In genomic region chr6:44116643-44117382, GRCh38 we compare ENCODE assay signal across 9 cellular contexts. TPM values are rescaled to one million over a fixed set of nuclear protein-coding genes. Genes with fewer than 3 reads are reported as not detected.
A peak's percentile ranks its signal among the peaks of the same experiment; 100 is the strongest.
DNase-seq lines count a peak whose midpoint lies in the region; ATAC-seq, FAIRE-seq and TF ChIP-seq lines count a peak whose summit lies in the region.
"Had no signal": no experiment of that assay in that cellular context is flagged by ENCODE, and none has a peak within 500 bp of the region (broad histone marks: within the 10 kb centered on the region; RNA-seq: fewer than 3 reads in every experiment).

No MANE protein-coding gene starts in this region.

- no peaks in the 10 kb centered on the region for H3K9me2 ChIP-seq in PC-3 (replicated peaks; ENCODE audit: low read length)

- dilution Hi-C loops in endothelial cell of umbilical vein (cut with MboI; ENCODE audit: extremely low pct_ligation_motif_present, low sequenced_read_pairs): no loop called here

- H3K27me3 Mint-ChIP-seq in CD8-positive, alpha-beta T cell (ENCODE audit: low read depth): no peaks in the 10 kb centered on the region
- H3K27me3 Mint-ChIP-seq in osteocyte (ENCODE audit: unreplicated experiment): no peaks in the 10 kb centered on the region
- H3K27me3 Mint-ChIP-seq: activated naive CD8-positive, alpha-beta T cell treated with anti-CD3 and anti-CD28 coated beads, Interleukin-2, amount 10 ng/mL, durations not matched to agents 7 days and 5 days had no signal

- DNase-seq in CD8-positive, alpha-beta T cell: no peak
- DNase-seq in PC-3 (peak; percentile 86), endothelial cell of umbilical vein (ENCODE audit: low read depth, low spot score) (peak; percentile 81), osteocyte (ENCODE audit: extremely low spot score, unreplicated experiment) (no peak), posterior cingulate gyrus (no peak), MV-4-11 (lab: John Stamatoyannopoulos, UW) (no peak), NCI-H1436 (lab: John Stamatoyannopoulos, UW) (no peak)
- DNase-seq in stimulated activated CD4-positive, alpha-beta T cell treated with anti-CD3 and anti-CD28 coated beads, Interleukin-15, amount 100 ng/mL, for 24 hours: no peak
- DNase-seq: activated naive CD8-positive, alpha-beta T cell treated with anti-CD3 and anti-CD28 coated beads, Interleukin-2, amount 10 ng/mL, durations not matched to agents 7 days and 5 days had no signal

- H3K36me3 Mint-ChIP-seq in CD8-positive, alpha-beta T cell: peaks cover 42% of the 10 kb centered on the region
- peaks cover 24% of the 10 kb centered on the region for H3K36me3 Mint-ChIP-seq in osteocyte (ENCODE audit: unreplicated experiment)

- no peak for TF ChIP-seq CTCF in CD8-positive, alpha-beta T cell (IDR thresholded peaks at IDR 0.05)
- no peak for TF ChIP-seq CTCF in PC-3 (conservative IDR thresholded peaks at IDR 0.05; ENCODE audit: low read depth, low read length)
- no peak for TF ChIP-seq CTCF in endothelial cell of umbilical vein (IDR thresholded peaks at IDR 0.05; ENCODE audit: extremely low read depth in 1 of 2, insufficient read depth in 1 of 2, low read depth in 1 of 2, low read length in 2 of 2)
- TF ChIP-seq CTCF in osteocyte (IDR thresholded peaks at IDR 0.05): no peak

- peaks cover 26% of the 10 kb centered on the region for H3K36me3 ChIP-seq in CD8-positive, alpha-beta T cell (ENCODE audit: insufficient read depth, low read length)
- H3K36me3 ChIP-seq in PC-3 (ENCODE audit: low read depth, low read length): peaks cover 32% of the 10 kb centered on the region
- H3K36me3 ChIP-seq in endothelial cell of umbilical vein (ENCODE audit: control insufficient read depth in 2 of 2, extremely low read depth in 1 of 2, insufficient read depth in 2 of 2, low read length in 2 of 2): peaks cover 3 to 11% of the 10 kb centered on the region in 2 experiments

- BruUV-seq in PC-3 (replicated peaks; lab: Mats Ljungman, UMichigan): TSS peak; percentile 70
- BruUV-seq in endothelial cell of umbilical vein (replicated peaks; lab: Mats Ljungman, UMichigan): no TSS peak

- H3K27me3 ChIP-seq in CD8-positive, alpha-beta T cell (ENCODE audit: insufficient read depth, low read length): no peaks in the 10 kb centered on the region
- H3K27me3 ChIP-seq in PC-3 (ENCODE audit: low read length): no peaks in the 10 kb centered on the region
- no peaks in the 10 kb centered on the region for H3K27me3 ChIP-seq in endothelial cell of umbilical vein (ENCODE audit: control insufficient read depth in 2 of 2, insufficient read depth in 2 of 2, low read length in 2 of 2)

- H2AFZ ChIP-seq in PC-3 (ENCODE audit: low read length) (no peak overlapping the region), endothelial cell of umbilical vein (ENCODE audit: low read depth, low read length) (no peak overlapping the region)

- no peaks in the 10 kb centered on the region for H3K9me3 Mint-ChIP-seq in CD8-positive, alpha-beta T cell
- H3K9me3 Mint-ChIP-seq in osteocyte (ENCODE audit: unreplicated experiment): no peaks in the 10 kb centered on the region
- H3K9me3 Mint-ChIP-seq: activated naive CD8-positive, alpha-beta T cell treated with anti-CD3 and anti-CD28 coated beads, Interleukin-2, amount 10 ng/mL, durations not matched to agents 7 days and 5 days had no signal

- no peaks in the 10 kb centered on the region for H3K9me1 ChIP-seq in endothelial cell of umbilical vein (replicated peaks; ENCODE audit: control insufficient read depth, extremely low read depth, insufficient read depth, low read length)

- peak; percentile 67 for FAIRE-seq in endothelial cell of umbilical vein (lab: Jason Lieb, UNC)

- peak overlapping the region; percentile 72 for H3K27ac Mint-ChIP-seq in CD8-positive, alpha-beta T cell
- H3K27ac Mint-ChIP-seq in osteocyte (ENCODE audit: unreplicated experiment): peak overlapping the region; percentile 80
- H3K27ac Mint-ChIP-seq: activated naive CD8-positive, alpha-beta T cell treated with anti-CD3 and anti-CD28 coated beads, Interleukin-2, amount 10 ng/mL, durations not matched to agents 7 days and 5 days had no signal

- peak overlapping the region; percentile 78 for H3K4me2 ChIP-seq in PC-3 (ENCODE audit: low read length)
- peak overlapping the region; percentile 50 for H3K4me2 ChIP-seq in endothelial cell of umbilical vein (ENCODE audit: insufficient read depth, low read length)

- no peak overlapping the region for H3K4me3 ChIP-seq in CD8-positive, alpha-beta T cell (ENCODE audit: low read depth, low read length)
- peak overlapping the region; percentile 49 for H3K4me3 ChIP-seq in PC-3 (ENCODE audit: low read length)
- H3K4me3 ChIP-seq in endothelial cell of umbilical vein (replicated peaks in 1 of 3; ENCODE audit: insufficient read depth in 1 of 3, low read depth in 1 of 3, low read length in 3 of 3): no peak overlapping the region

- POLR2A ChIA-PET in CD8-positive, alpha-beta T cell (lab: Charles Lee): no interaction called here
- POLR2A ChIA-PET in PC-3 (lab: Charles Lee; ENCODE audit: unreplicated experiment) (interaction anchor here (0.5 to 0.6 kb wide), 4 partner anchors 11 to 1371 kb away, joined by 3 to 13 read pairs (median 4); partner anchors contain the start of genes MRPL14, TBCC and TMEM63B), endothelial cell of umbilical vein (lab: Charles Lee) (interaction anchor here (1.4 kb wide), 1 partner anchor 11 kb away, joined by 3 read pairs; the partner anchor contains the start of genes MRPL14 and TMEM63B)

- H3K4me3 Mint-ChIP-seq in CD8-positive, alpha-beta T cell: no peak overlapping the region
- peak overlapping the region; percentile 2 for H3K4me3 Mint-ChIP-seq in osteocyte (ENCODE audit: unreplicated experiment)
- H3K4me3 Mint-ChIP-seq: activated naive CD8-positive, alpha-beta T cell treated with anti-CD3 and anti-CD28 coated beads, Interleukin-2, amount 10 ng/mL, durations not matched to agents 7 days and 5 days had no signal

- no peaks in the 10 kb centered on the region for H3K9me3 ChIP-seq in CD8-positive, alpha-beta T cell (ENCODE audit: low read length)
- H3K9me3 ChIP-seq in PC-3 (ENCODE audit: low read length): no peaks in the 10 kb centered on the region
- H3K9me3 ChIP-seq in endothelial cell of umbilical vein (replicated peaks; ENCODE audit: control insufficient read depth, insufficient read depth, low read length): no peaks in the 10 kb centered on the region

- H3K9ac ChIP-seq in PC-3 (ENCODE audit: low read length) (peak overlapping the region; percentile 66), endothelial cell of umbilical vein (replicated peaks; ENCODE audit: extremely low read depth, insufficient read depth, low read length) (peak overlapping the region; percentile 30)

- peaks cover 16% of the 10 kb centered on the region for H3K4me1 ChIP-seq in CD8-positive, alpha-beta T cell (ENCODE audit: insufficient read depth, low read length)
- peaks cover 68% of the 10 kb centered on the region for H3K4me1 ChIP-seq in PC-3 (ENCODE audit: insufficient read depth, low read length)
- H3K4me1 ChIP-seq in endothelial cell of umbilical vein (ENCODE audit: control insufficient read depth, extremely low read depth, insufficient read depth, low read length): peaks cover 33% of the 10 kb centered on the region

- TF ChIP-seq POLR2A in endothelial cell of umbilical vein (IDR thresholded peaks at IDR 0.05; ENCODE audit: low read depth, low read length): no peak

- H4K20me1 ChIP-seq in PC-3 (ENCODE audit: low read length) (peaks cover 4% of the 10 kb centered on the region; the same call in 1 of the 2 replicates), endothelial cell of umbilical vein (replicated peaks; ENCODE audit: control insufficient read depth, extremely low read depth, insufficient read depth, low read length) (no peaks in the 10 kb centered on the region)

- CTCF ChIA-PET in CD8-positive, alpha-beta T cell (lab: Charles Lee): interaction anchor here (1.0 to 2.2 kb wide), 2 partner anchors 19 to 21 kb away, joined by 4 to 8 read pairs; no protein-coding TSS in a partner anchor
- CTCF ChIA-PET in PC-3 (lab: Charles Lee): interaction anchor here (1.2 kb wide), 1 partner anchor 17 kb away, joined by 9 read pairs; no protein-coding TSS in a partner anchor
- CTCF ChIA-PET in endothelial cell of umbilical vein (lab: Charles Lee): interaction anchor here (0.6 to 3.8 kb wide), 10 partner anchors 11 to 196 kb away, joined by 3 to 18 read pairs (median 4); partner anchors contain the start of genes AARS2 and SLC35B2

- peaks cover 14% of the 10 kb centered on the region for H3F3A ChIP-seq in PC-3 (ENCODE audit: low read length, unreplicated experiment)

- peaks cover 56% of the 10 kb centered on the region for H3K4me1 Mint-ChIP-seq in CD8-positive, alpha-beta T cell (ENCODE audit: low read depth)
- H3K4me1 Mint-ChIP-seq in osteocyte (ENCODE audit: unreplicated experiment): peaks cover 39% of the 10 kb centered on the region

- intact Hi-C loops in CD8-positive, alpha-beta T cell (cut with DNase I, micrococcal nuclease): no loop called here
- intact Hi-C loops in PC-3 (cut with micrococcal nuclease) (loop anchor here (5.0 kb wide), 1 partner anchor 120 kb away; no protein-coding TSS in a partner anchor), endothelial cell of umbilical vein (cut with micrococcal nuclease) (loop anchor here (1.0 kb wide), 2 partner anchors 10 to 13 kb away; partner anchors contain the start of genes MRPL14 and TMEM63B), posterior cingulate gyrus (cut with DNase I) (no loop called here)

- H3K79me2 ChIP-seq in PC-3 (ENCODE audit: low read length): peaks cover 93% of the 10 kb centered on the region
- H3K79me2 ChIP-seq in endothelial cell of umbilical vein (ENCODE audit: control insufficient read depth, insufficient read depth, low read length): peaks cover 63% of the 10 kb centered on the region

- no peak for ATAC-seq in CD8-positive, alpha-beta T cell
- ATAC-seq in PC-3: peak; percentile 62

- no peak overlapping the region for H3K27ac ChIP-seq in CD8-positive, alpha-beta T cell (ENCODE audit: low read depth, low read length)
- peak overlapping the region; percentile 93 for H3K27ac ChIP-seq in PC-3 (ENCODE audit: low read length)
- peak overlapping the region; percentile 73 for H3K27ac ChIP-seq in endothelial cell of umbilical vein (ENCODE audit: insufficient read depth, low read depth, low read length)

RNA-seq across cellular contexts. Expression of gene MRPL14, which starts 10.4 kb away (rescaled TPM):
- 10 to 100 TPM; 10.3 to 10.5 TPM for total RNA-seq in CD8-positive, alpha-beta T cell
- total RNA-seq in PC-3 (2014; rRNA removed): 164 and 192 TPM in 2 replicates
- 62.4 and 68.1 TPM in 2 replicates for total RNA-seq in endothelial cell of umbilical vein
- polyA plus RNA-seq in endothelial cell of umbilical vein: 91.2 and 103 TPM in 2 replicates
- 84.4 and 90.7 TPM in 2 replicates for polyA plus RNA-seq in endothelial cell of umbilical vein (2011; cell fraction: cytosol; rRNA removed)
- 26.4 and 30.4 TPM in 2 replicates for polyA plus RNA-seq in endothelial cell of umbilical vein (2011; cell fraction: nucleus; rRNA removed)
- 66.8 and 71.7 TPM in 2 replicates for polyA plus RNA-seq in endothelial cell of umbilical vein (2012)
- polyA minus RNA-seq in endothelial cell of umbilical vein: 22.2 and 24.7 TPM in 2 replicates
- 20.4 TPM for polyA minus RNA-seq in endothelial cell of umbilical vein (2011; cell fraction: cytosol; rRNA and poly(A)+ RNA removed)
- polyA minus RNA-seq in endothelial cell of umbilical vein (2011; cell fraction: nucleus; rRNA and poly(A)+ RNA removed): 3.8 and 7.2 TPM in 2 replicates
- total RNA-seq in osteocyte: 36.5 and 38.9 TPM in 2 replicates

RNA-seq across cellular contexts. Expression of gene TMEM63B, which starts 10.5 kb away (rescaled TPM):
- total RNA-seq in CD8-positive, alpha-beta T cell: 10 to 100 TPM; 14.1 to 19.0 TPM
- 23.6 and 26.9 TPM in 2 replicates for total RNA-seq in PC-3 (2014; rRNA removed)
- 39.4 and 49.7 TPM in 2 replicates for total RNA-seq in endothelial cell of umbilical vein
- 56.1 and 68.2 TPM in 2 replicates for polyA plus RNA-seq in endothelial cell of umbilical vein
- 38.9 and 40.6 TPM in 2 replicates for polyA plus RNA-seq in endothelial cell of umbilical vein (2011; cell fraction: cytosol; rRNA removed)
- polyA plus RNA-seq in endothelial cell of umbilical vein (2011; cell fraction: nucleus; rRNA removed): 69.1 and 85.5 TPM in 2 replicates
- polyA plus RNA-seq in endothelial cell of umbilical vein (2012): 17.6 and 21.6 TPM in 2 replicates
- 65.2 and 72.3 TPM in 2 replicates for polyA minus RNA-seq in endothelial cell of umbilical vein
- polyA minus RNA-seq in endothelial cell of umbilical vein (2011; cell fraction: cytosol; rRNA and poly(A)+ RNA removed): 20.9 TPM
- polyA minus RNA-seq in endothelial cell of umbilical vein (2011; cell fraction: nucleus; rRNA and poly(A)+ RNA removed): 25.1 and 26.6 TPM in 2 replicates
- 36.1 and 36.2 TPM in 2 replicates for total RNA-seq in osteocyte

RNA-seq across cellular contexts. Expression of gene CAPN11, which starts 41.8 kb away (rescaled TPM):
- total RNA-seq in CD8-positive, alpha-beta T cell: under 1 TPM; 0.22 to 0.27 TPM
- total RNA-seq in PC-3 (2014; rRNA removed): not detected in 2 replicates
- 1.4 and 1.8 TPM in 2 replicates for total RNA-seq in endothelial cell of umbilical vein
- polyA plus RNA-seq in endothelial cell of umbilical vein: 1.0 and 1.7 TPM in 2 replicates
- polyA plus RNA-seq in endothelial cell of umbilical vein (2011; cell fraction: cytosol; rRNA removed): 0.88 and 1.3 TPM in 2 replicates
- polyA plus RNA-seq in endothelial cell of umbilical vein (2011; cell fraction: nucleus; rRNA removed): 8.3 and 10.3 TPM in 2 replicates
- 0.46 and 0.63 TPM in 2 replicates for polyA plus RNA-seq in endothelial cell of umbilical vein (2012)
- 0.51 and 1.6 TPM in 2 replicates for polyA minus RNA-seq in endothelial cell of umbilical vein
- not detected for polyA minus RNA-seq in endothelial cell of umbilical vein (2011; cell fraction: cytosol; rRNA and poly(A)+ RNA removed)
- 2.1 and 2.3 TPM in 2 replicates for polyA minus RNA-seq in endothelial cell of umbilical vein (2011; cell fraction: nucleus; rRNA and poly(A)+ RNA removed)
- total RNA-seq in osteocyte: not detected in 2 replicates
- total RNA-seq: activated naive CD8-positive, alpha-beta T cell treated with anti-CD3 and anti-CD28 coated beads, Interleukin-2, amount 10 ng/mL, durations not matched to agents 7 days and 5 days had no signal

Comparison
In these comparisons a context has a peak if more than half of its experiments do, and no peak if none do; other contexts are left out.
1. DNase-seq: peak in PC-3 (single experiment) and endothelial cell of umbilical vein (single experiment); none in CD8-positive, alpha-beta T cell (0 of 7), osteocyte (single experiment), posterior cingulate gyrus (0 of 10), MV-4-11 (single experiment), stimulated activated CD4-positive, alpha-beta T cell treated with anti-CD3 and anti-CD28 coated beads, Interleukin-15, amount 100 ng/mL, for 24 hours (single experiment) and NCI-H1436 (single experiment).
2. intact Hi-C loops: an anchor here in PC-3 (5.0 kb wide) and endothelial cell of umbilical vein (1.0 kb wide); none called in CD8-positive, alpha-beta T cell and posterior cingulate gyrus.